Comparison of ENCODE assay signal across 29 cellular contexts in genomic region chr1:160322831-160323230, GRCh38.
"Had no signal": no experiment of that assay in that cellular context is flagged by ENCODE, and none has a peak within 500 bp of the region (broad histone marks: within the 10 kb centered on the region; RNA-seq: fewer than 3 reads in every experiment).

No MANE protein-coding gene starts in this region.

- H3K9me3 ChIP-seq: colonic mucosa, esophagus muscularis mucosa, esophagus squamous epithelium, gastrocnemius medialis, gastroesophageal sphincter, heart left ventricle, heart right ventricle had no signal

- ATAC-seq: effector memory CD8-positive, alpha-beta T cell; esophagus mucosa; foreskin keratinocyte; gastrocnemius medialis; gastroesophageal sphincter; heart left ventricle; heart right ventricle had no signal

- H3K4me1 ChIP-seq: colonic mucosa, esophagus squamous epithelium, gastrocnemius medialis, gastroesophageal sphincter had no signal

- DNase-seq: colonic mucosa; cortex of kidney; dermis blood vessel endothelial cell; dorsolateral prefrontal cortex; effector CD4-positive, alpha-beta T cell; effector CD8-positive, alpha-beta T cell; effector memory CD4-positive, alpha-beta T cell; effector memory CD8-positive, alpha-beta T cell; endodermal cell; erythroblast; esophagus squamous epithelium; foreskin fibroblast; foreskin keratinocyte; foreskin melanocyte; gastrocnemius medialis; glutamatergic neuron; head of caudate nucleus; heart left ventricle; heart right ventricle had no signal

- H3K27ac ChIP-seq: colonic mucosa, coronary artery, epithelial cell of prostate, esophagus muscularis mucosa, esophagus squamous epithelium, foreskin keratinocyte, gastrocnemius medialis, gastroesophageal sphincter, heart left ventricle, heart right ventricle, hepatocyte had no signal

- H3K4me3 ChIP-seq: colonic mucosa, coronary artery, dorsolateral prefrontal cortex, esophagus muscularis mucosa, esophagus squamous epithelium, gastrocnemius medialis, gastroesophageal sphincter, heart left ventricle, heart right ventricle, hepatocyte had no signal

- FAIRE-seq: colon, endometrium, endothelial cell of umbilical vein, frontal cortex had no signal
